In genomic region chr12:9416346-9416745, GRCh38 we compare ENCODE assay signal across 6 cellular contexts.
DNase-seq lines count a peak whose midpoint lies in the region; ATAC-seq and TF ChIP-seq lines count a peak whose summit lies in the region.
"Not testable (repeated sequence)": the region's sequence is repeated elsewhere in the genome, so short reads cannot be mapped to it uniquely, and the experiment has no call there.

No MANE protein-coding gene starts in this region.

- TF ChIP-seq CTCF in HEK293 (tag by site-specific recombination; IDR thresholded peaks at IDR 0.05); activated CD8-positive, alpha-beta T cell treated with anti-CD3 and anti-CD28 coated beads for 36 hours (IDR thresholded peaks at IDR 0.05); endodermal cell (conservative IDR thresholded peaks at IDR 0.05); lower lobe of right lung (IDR thresholded peaks at IDR 0.05): not testable (repeated sequence)

- not testable (repeated sequence) for H3K4me3 ChIP-seq in HEK293 (ENCODE audit: low read depth, low read length); endodermal cell (ENCODE audit: low read length); lower lobe of right lung

- H3K36me3 ChIP-seq in HEK293 (ENCODE audit: control insufficient read depth in 2 of 2, insufficient read depth in 1 of 2, low read length in 2 of 2); endodermal cell (ENCODE audit: control insufficient read depth, insufficient read depth, low read length); lower lobe of right lung: not testable (repeated sequence)

- not testable (repeated sequence) for H3K9ac ChIP-seq in endodermal cell (ENCODE audit: extremely low read depth, low read length, poor library complexity, severe bottlenecking)

- not testable (repeated sequence) for H3K4me1 Mint-ChIP-seq in activated CD8-positive, alpha-beta T cell treated with anti-CD3 and anti-CD28 coated beads for 36 hours (ENCODE audit: low read depth); endodermal cell; stimulated activated naive CD8-positive, alpha-beta T cell treated with anti-CD3 and anti-CD28 coated beads, Interleukin-15, amount 100 ng/mL, for 72 hours

- ATAC-seq in activated CD8-positive, alpha-beta T cell treated with anti-CD3 and anti-CD28 coated beads for 36 hours: peak; percentile 5
- peak; percentile 28 to 35 for ATAC-seq in activated naive CD4-positive, alpha-beta T cell treated with anti-CD3 and anti-CD28 coated beads, Interleukin-2, amount 50 U/mL, for 72 hours
- ATAC-seq in lower lobe of right lung: peak; percentile 4 to 8
- ATAC-seq in stimulated activated naive CD8-positive, alpha-beta T cell treated with anti-CD3 and anti-CD28 coated beads, Interleukin-15, amount 100 ng/mL, for 72 hours: peak; percentile 19

- not testable (repeated sequence) for H3K9me3 ChIP-seq in HEK293 (ENCODE audit: control insufficient read depth, insufficient read depth, low read depth, low read length); endodermal cell (ENCODE audit: control insufficient read depth, low read length); lower lobe of right lung

- not testable (repeated sequence) for H3K27ac Mint-ChIP-seq in activated CD8-positive, alpha-beta T cell treated with anti-CD3 and anti-CD28 coated beads for 36 hours; activated naive CD4-positive, alpha-beta T cell treated with anti-CD3 and anti-CD28 coated beads, Interleukin-2, amount 50 U/mL, for 72 hours; endodermal cell
- peak overlapping the region in 1 of 2 donors; percentile 67 for H3K27ac Mint-ChIP-seq in stimulated activated naive CD8-positive, alpha-beta T cell treated with anti-CD3 and anti-CD28 coated beads, Interleukin-15, amount 100 ng/mL, for 72 hours

- not testable (repeated sequence) for H3K4me3 Mint-ChIP-seq in activated CD8-positive, alpha-beta T cell treated with anti-CD3 and anti-CD28 coated beads for 36 hours; endodermal cell
- H3K4me3 Mint-ChIP-seq in stimulated activated naive CD8-positive, alpha-beta T cell treated with anti-CD3 and anti-CD28 coated beads, Interleukin-15, amount 100 ng/mL, for 72 hours: peak overlapping the region in 1 of 2 donors; percentile 37

- not testable (repeated sequence) for H3K4me1 ChIP-seq in HEK293 (ENCODE audit: control insufficient read depth, insufficient read depth, low read length); endodermal cell (ENCODE audit: control insufficient read depth, insufficient read depth, low read length); lower lobe of right lung

- not testable (repeated sequence) for H3K27me3 ChIP-seq in endodermal cell (ENCODE audit: control insufficient read depth, insufficient read depth, low read length, poor library complexity, severe bottlenecking); lower lobe of right lung (ENCODE audit: low read depth)

- WGBS in endodermal cell (ENCODE audit: insufficient coverage in 1 of 2, insufficient read length in 1 of 2), 2 experiments: 90% methylated on average over 6 of the region's 8 CpGs; no CpG with 5 or more reads in 1 of the 2 experiments

- DNase-seq in activated CD8-positive, alpha-beta T cell treated with anti-CD3 and anti-CD28 coated beads for 36 hours; activated naive CD4-positive, alpha-beta T cell treated with anti-CD3 and anti-CD28 coated beads, Interleukin-2, amount 50 U/mL, for 72 hours (ENCODE audit: low spot score in 2 of 2); lower lobe of right lung; stimulated activated naive CD8-positive, alpha-beta T cell treated with anti-CD3 and anti-CD28 coated beads, Interleukin-15, amount 100 ng/mL, for 72 hours: not testable (repeated sequence)
- peak; percentile 18 for DNase-seq in endodermal cell

- not testable (repeated sequence) for H3K27ac ChIP-seq in HEK293 (ENCODE audit: extremely low read depth, low read depth, low read length); endodermal cell (ENCODE audit: low read depth, low read length); lower lobe of right lung

- H3K27me3 Mint-ChIP-seq in activated CD8-positive, alpha-beta T cell treated with anti-CD3 and anti-CD28 coated beads for 36 hours; endodermal cell (ENCODE audit: insufficient read depth); stimulated activated naive CD8-positive, alpha-beta T cell treated with anti-CD3 and anti-CD28 coated beads, Interleukin-15, amount 100 ng/mL, for 72 hours: not testable (repeated sequence)

- H3K9me3 Mint-ChIP-seq in activated CD8-positive, alpha-beta T cell treated with anti-CD3 and anti-CD28 coated beads for 36 hours; activated naive CD4-positive, alpha-beta T cell treated with anti-CD3 and anti-CD28 coated beads, Interleukin-2, amount 50 U/mL, for 72 hours; endodermal cell; stimulated activated naive CD8-positive, alpha-beta T cell treated with anti-CD3 and anti-CD28 coated beads, Interleukin-15, amount 100 ng/mL, for 72 hours: not testable (repeated sequence)

- not testable (repeated sequence) for H3K36me3 Mint-ChIP-seq in activated CD8-positive, alpha-beta T cell treated with anti-CD3 and anti-CD28 coated beads for 36 hours (ENCODE audit: low read depth); activated naive CD4-positive, alpha-beta T cell treated with anti-CD3 and anti-CD28 coated beads, Interleukin-2, amount 50 U/mL, for 72 hours; endodermal cell (ENCODE audit: low read depth)

- CTCF ChIA-PET in HEK293 (lab: Yijun Ruan, JAX); activated CD8-positive, alpha-beta T cell treated with anti-CD3 and anti-CD28 coated beads for 36 hours (lab: Charles Lee): not testable (repeated sequence)

- POLR2A ChIA-PET in HEK293 (lab: Yijun Ruan, JAX); activated CD8-positive, alpha-beta T cell treated with anti-CD3 and anti-CD28 coated beads for 36 hours (lab: Charles Lee): not testable (repeated sequence)

- intact Hi-C loops in activated CD8-positive, alpha-beta T cell treated with anti-CD3 and anti-CD28 coated beads for 36 hours (cut with micrococcal nuclease); lower lobe of right lung (cut with DNase I): not testable (repeated sequence)

TF ChIP-seq in HEK293, 187 proteins besides CTCF, POLR2A, EP300 and RAD21:
- peak; percentile 25; the same call in 1 of the 2 replicates for TF ChIP-seq HIC1 (tag by site-specific recombination; IDR thresholded peaks at IDR 0.05)
